ENCODE assay signal across 1 cellular context in genomic region chr7:16905300-16906044, GRCh38.
TF ChIP-seq lines count a peak whose summit lies in the region.

No MANE protein-coding gene starts in this region.

TF ChIP-seq in IMR-90, 13 proteins besides CTCF, POLR2A, EP300 and RAD21:
- TF ChIP-seq CHD1 (IDR thresholded peaks at IDR 0.05; ENCODE audit: low read depth, low read length) (no peak), MAFK (IDR thresholded peaks at IDR 0.05; ENCODE audit: low read depth, low read length) (no peak), USF2 (IDR thresholded peaks at IDR 0.05; ENCODE audit: low read depth, low read length) (no peak), FOS (IDR thresholded peaks at IDR 0.05; ENCODE audit: low read depth, low read length) (no peak), NFE2L2 (IDR thresholded peaks at IDR 0.05; ENCODE audit: low read depth, low read length) (no peak), BHLHE40 (IDR thresholded peaks at IDR 0.05; ENCODE audit: low read depth, low read length) (no peak), SMC3 (IDR thresholded peaks at IDR 0.05; ENCODE audit: low read depth, low read length) (no peak), CEBPB (IDR thresholded peaks at IDR 0.05; ENCODE audit: low read depth, low read length) (no peak), MXI1 (IDR thresholded peaks at IDR 0.05; ENCODE audit: borderline replicate concordance, low read depth, low read length) (no peak), MAZ (IDR thresholded peaks at IDR 0.05; ENCODE audit: borderline replicate concordance, low read depth, low read length) (no peak), RCOR1 (IDR thresholded peaks at IDR 0.05; ENCODE audit: insufficient replicate concordance, low read length) (no peak), RFX5 (IDR thresholded peaks at IDR 0.05; ENCODE audit: low read depth, low read length) (no peak)
- TF ChIP-seq, protein P1, sequence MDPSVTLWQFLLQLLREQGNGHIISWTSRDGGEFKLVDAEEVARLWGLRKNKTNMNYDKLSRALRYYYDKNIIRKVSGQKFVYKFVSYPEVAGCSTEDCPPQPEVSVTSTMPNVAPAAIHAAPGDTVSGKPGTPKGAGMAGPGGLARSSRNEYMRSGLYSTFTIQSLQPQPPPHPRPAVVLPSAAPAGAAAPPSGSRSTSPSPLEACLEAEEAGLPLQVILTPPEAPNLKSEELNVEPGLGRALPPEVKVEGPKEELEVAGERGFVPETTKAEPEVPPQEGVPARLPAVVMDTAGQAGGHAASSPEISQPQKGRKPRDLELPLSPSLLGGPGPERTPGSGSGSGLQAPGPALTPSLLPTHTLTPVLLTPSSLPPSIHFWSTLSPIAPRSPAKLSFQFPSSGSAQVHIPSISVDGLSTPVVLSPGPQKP (IDR thresholded peaks at IDR 0.05; ENCODE audit: borderline replicate concordance, low read depth, low read length): no peak
